18 cellular contexts compared by ENCODE assay signal in the genomic region with DNA sequence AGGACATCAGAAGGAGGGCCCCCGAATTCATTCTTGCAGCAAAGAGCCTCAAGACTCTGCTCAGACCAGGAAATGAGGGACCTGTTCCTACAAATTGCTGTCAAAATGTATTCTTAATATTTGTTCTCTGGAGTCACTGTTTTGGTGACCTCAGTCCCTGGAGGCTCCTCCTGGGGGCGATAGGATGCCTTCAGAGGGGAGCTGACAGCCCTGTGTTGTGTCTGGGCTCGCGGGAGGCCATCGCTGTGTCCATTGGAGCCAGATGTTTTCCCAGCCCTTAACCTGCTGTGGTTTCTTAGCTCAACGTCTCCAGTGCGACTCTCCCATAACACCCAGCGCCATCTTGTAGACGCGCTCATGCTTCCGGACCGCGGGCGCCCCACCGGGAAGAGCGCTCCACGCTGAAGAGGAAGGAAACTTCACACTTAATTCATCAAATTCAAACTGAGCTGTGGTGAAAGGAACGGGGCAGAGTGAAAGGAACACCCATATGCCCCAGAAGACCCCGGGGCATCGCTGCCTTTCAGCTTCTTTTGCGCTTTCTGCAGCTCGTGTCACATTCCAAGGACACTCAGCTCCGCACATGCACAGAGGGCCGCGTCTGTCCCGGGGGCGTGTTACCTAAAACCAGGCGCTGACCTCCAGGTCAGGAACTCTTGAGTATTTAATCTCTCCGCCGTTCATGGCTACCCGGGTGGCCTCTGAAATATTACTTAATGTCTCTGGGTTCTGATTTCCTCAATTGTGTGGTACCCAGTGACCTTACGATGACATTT.
DNase-seq lines count a peak whose midpoint lies in the region; ATAC-seq, FAIRE-seq and TF ChIP-seq lines count a peak whose summit lies in the region.
"Had no signal": no experiment of that assay in that cellular context is flagged by ENCODE, and none has a peak within 500 bp of the region (broad histone marks: within the 10 kb centered on the region; RNA-seq: fewer than 3 reads in every experiment).

No MANE protein-coding gene starts in this region.

- no peak overlapping the region for H4K5ac ChIP-seq in H1 (ENCODE audit: insufficient read length, low read depth, low read length)

- H3K4me2 ChIP-seq in H1 (ENCODE audit: insufficient read depth in 1 of 2, low read depth in 2 of 2, low read length in 2 of 2), result no peak overlapping the region

- H2AK5ac ChIP-seq in H1 (ENCODE audit: low read depth, low read length), result no peak overlapping the region

- no peaks in the 10 kb centered on the region for H3K79me2 ChIP-seq in H1 (ENCODE audit: control insufficient read depth in 1 of 2, insufficient read depth in 2 of 2, low read length in 2 of 2)

- no peak overlapping the region for H3K23ac ChIP-seq in H1 (ENCODE audit: insufficient read length)

- no peaks in the 10 kb centered on the region for H3K79me1 ChIP-seq in H1 (ENCODE audit: low read depth, low read length)

- H4K91ac ChIP-seq in H1 (replicated peaks; ENCODE audit: insufficient read length, low read length), result no peak overlapping the region

- H3K23me2 ChIP-seq in H1 (ENCODE audit: low read depth, low read length), result no peaks in the 10 kb centered on the region

- H2BK120ac ChIP-seq in H1 (replicated peaks; ENCODE audit: low read depth, low read length), result no peak overlapping the region

- H3K27me3 ChIP-seq in H1 (replicated peaks in 1 of 4; ENCODE audit: control insufficient read depth in 3 of 4, extremely low read depth in 1 of 4, insufficient read depth in 3 of 4, low read length in 3 of 4), result no peaks in the 10 kb centered on the region
- peaks cover 0 to 3% (median 0%) of the 10 kb centered on the region in 3 donors for H3K27me3 ChIP-seq in psoas muscle (ENCODE audit: insufficient read depth in 3 of 3, low read length in 2 of 3)

- 0 out of 4 replicates have a peak, but pooled peaks cover 0 to 1% of the 10 kb centered on the region in 2 experiments for H3K9me3 ChIP-seq in H1 (ENCODE audit: insufficient read depth in 2 of 2, low read depth in 1 of 2, low read length in 1 of 2)
- H3K9me3 ChIP-seq in psoas muscle, result no peaks in the 10 kb centered on the region

- no peak overlapping the region for H2BK20ac ChIP-seq in H1 (ENCODE audit: low read length)

- H3K4me1 ChIP-seq in H1 (replicated peaks in 1 of 4; ENCODE audit: control insufficient read depth in 3 of 4, insufficient read depth in 4 of 4, low read length in 3 of 4) (no peaks in the 10 kb centered on the region), psoas muscle (no peaks in the 10 kb centered on the region)

- no peak overlapping the region for H3K56ac ChIP-seq in H1 (replicated peaks; ENCODE audit: insufficient read length, low read depth, low read length)

- WGBS in H1 (ENCODE audit: extremely low coverage in 1 of 2, insufficient coverage in 1 of 2, insufficient read length in 1 of 2, insufficient replicate concordance in 2 of 2, low coverage in 1 of 2, low lambda C conversion rate in 2 of 2, missing lambda C conversion rate in 1 of 2), 2 experiments, result 88% methylated on average over 32 of the region's 32 CpGs; no CpG with 5 or more reads in 1 of the 2 experiments
- 28 to 34% (median 31%) methylated on average over 32 of the region's 32 CpGs for WGBS in psoas muscle, 3 donors

- H3K27ac ChIP-seq in H1 (ENCODE audit: low read depth, low read length) (no peak overlapping the region), psoas muscle (no peak overlapping the region)

- POLR2A ChIA-PET in H1 (lab: Charles Lee; ENCODE audit: partially characterized antibody), result no interaction called here

- no peak overlapping the region for H3K4ac ChIP-seq in H1 (replicated peaks; ENCODE audit: insufficient read length, low read depth, low read length)

- CTCF ChIA-PET in H1 (lab: Charles Lee; ENCODE audit: partially characterized antibody), result interaction anchor here (0.6 to 3.5 kb wide), 13 partner anchors 11 to 540 kb away, joined by 3 to 23 read pairs (median 3); no protein-coding TSS in a partner anchor

- TF ChIP-seq POLR2A in H1 (IDR thresholded peaks at IDR 0.05; ENCODE audit: control extremely low read depth in 1 of 2, low read depth in 2 of 2, low read length in 2 of 2), result no peak

- TF ChIP-seq CTCF in H1 (IDR thresholded peaks at IDR 0.05; ENCODE audit: control extremely low read depth in 1 of 3, insufficient read depth in 1 of 3, low read depth in 1 of 3, low read length in 3 of 3) (peak; percentile 38 to 41 (median 39)), psoas muscle (IDR thresholded peaks at IDR 0.05) (no peak)

- no peak overlapping the region for H2BK12ac ChIP-seq in H1 (ENCODE audit: low read depth, low read length)

- no peak overlapping the region for H3K18ac ChIP-seq in H1 (ENCODE audit: extremely low read depth, low read length)

- TF ChIP-seq EP300 in H1 (IDR thresholded peaks at IDR 0.05; ENCODE audit: borderline replicate concordance in 1 of 2, low read depth in 2 of 2, low read length in 2 of 2), result no peak

- no peak overlapping the region for H4K8ac ChIP-seq in H1 (ENCODE audit: extremely low read depth, insufficient read depth, low read length)

- TF ChIP-seq RAD21 in H1 (IDR thresholded peaks at IDR 0.05 in 1 of 2, conservative IDR thresholded peaks at IDR 0.05 in 1 of 2; ENCODE audit: low read depth in 2 of 2, low read length in 2 of 2), result peak; percentile 58 to 70

- H4K20me1 ChIP-seq in H1 (replicated peaks in 1 of 2; ENCODE audit: control insufficient read depth in 1 of 2, insufficient read depth in 2 of 2, low read length in 2 of 2), result no peaks in the 10 kb centered on the region

- no peak overlapping the region for H3K9ac ChIP-seq in H1 (replicated peaks in 1 of 4; ENCODE audit: extremely low read depth in 1 of 4, low read depth in 3 of 4, low read length in 3 of 4)

- intact Hi-C loops in psoas muscle (cut with DNase I), result no loop called here
- intact Hi-C loops in cardiac septum (cut with DNase I), result no loop called here

- no peak overlapping the region for H3K14ac ChIP-seq in H1 (ENCODE audit: insufficient read length)

- H3K36me3 ChIP-seq in H1 (ENCODE audit: control insufficient read depth in 2 of 4, insufficient read depth in 4 of 4, low read length in 3 of 4), result no peaks in the 10 kb centered on the region
- no peaks in the 10 kb centered on the region for H3K36me3 ChIP-seq in psoas muscle (ENCODE audit: insufficient read depth in 1 of 2, low read depth in 1 of 2)

- H2BK5ac ChIP-seq in H1 (ENCODE audit: low read depth, low read length), result no peak overlapping the region

- H2AFZ ChIP-seq in H1 (ENCODE audit: low read length), result peak overlapping the region; percentile 61; the same call in 1 of the 2 replicates

- DNase-seq in ELF-1 (ENCODE audit: low read depth, low spot score) (peak; percentile 77), NCI-H2227 (lab: John Stamatoyannopoulos, UW; ENCODE audit: unreplicated experiment) (peak; percentile 28), H1 (ENCODE audit: low read depth in 1 of 2, low spot score in 2 of 2) (no peak), psoas muscle (peak in 1 of 2 donors; percentile 45), cardiac septum (ENCODE audit: low spot score) (no peak)
- no peak for DNase-seq in stimulated activated naive CD8-positive, alpha-beta T cell treated with anti-CD3 and anti-CD28 coated beads, Interleukin-15, Interleukin-2, amounts not matched to agents 100 U/mL and 50 U/mL, for 24 hours
- DNase-seq: C1 segment of cervical spinal cord, DMS153, EL, KG1, NCI-H1048, NCI-H2107, NCI-H69, PC-3 had no signal

- H3K4me3 ChIP-seq in H1 (ENCODE audit: extremely low read depth in 1 of 4, insufficient read depth in 2 of 4, low read depth in 3 of 4, low read length in 4 of 4) (no peak overlapping the region), psoas muscle (peak overlapping the region; percentile 57)

- FAIRE-seq in H1 (lab: Jason Lieb, UNC), result no peak
- FAIRE-seq: A204.1, HTR-8/SVneo had no signal

- ATAC-seq in psoas muscle (peak in 3 of 4 donors; percentile 49 to 78 (median 57)), HG03457 (IDR thresholded peaks at IDR 0.05; ENCODE audit: unreplicated experiment) (no peak), GM18873 (IDR thresholded peaks at IDR 0.05; ENCODE audit: low FRiP score, unreplicated experiment) (no peak)
- ATAC-seq in stimulated activated naive CD8-positive, alpha-beta T cell treated with anti-CD3 and anti-CD28 coated beads, Interleukin-15, Interleukin-2, amounts not matched to agents 100 U/mL and 50 U/mL, for 24 hours, result no peak
- ATAC-seq: PC-3 had no signal

- H2BK15ac ChIP-seq in H1 (ENCODE audit: low read length), result no peak overlapping the region

TF ChIP-seq in H1, 55 proteins besides CTCF, POLR2A, EP300 and RAD21:
- TF ChIP-seq CHD1 (IDR thresholded peaks at IDR 0.05; ENCODE audit: low read depth, low read length), result no peak
- TF ChIP-seq YY1 (IDR thresholded peaks at IDR 0.05; ENCODE audit: low read depth, low read length), result peak; percentile 51; the same call in 1 of the 2 replicates
- TF ChIP-seq CTBP2 (IDR thresholded peaks at IDR 0.05; ENCODE audit: borderline replicate concordance, insufficient read depth, insufficient read length, low read length), result no peak

Comparison
In these comparisons a context has a peak if more than half of its experiments do, and no peak if none do; other contexts are left out.
1. DNase-seq: peak in ELF-1 (single experiment) and NCI-H2227 (single experiment); none in H1 (0 of 2), cardiac septum (single experiment) and stimulated activated naive CD8-positive, alpha-beta T cell treated with anti-CD3 and anti-CD28 coated beads, Interleukin-15, Interleukin-2, amounts not matched to agents 100 U/mL and 50 U/mL, for 24 hours (single experiment).
2. ATAC-seq: peak in psoas muscle (3 of 4); none in HG03457 (single experiment), stimulated activated naive CD8-positive, alpha-beta T cell treated with anti-CD3 and anti-CD28 coated beads, Interleukin-15, Interleukin-2, amounts not matched to agents 100 U/mL and 50 U/mL, for 24 hours (single experiment) and GM18873 (single experiment).